ENCODE assay signal across 1 cellular context in the genomic region with DNA sequence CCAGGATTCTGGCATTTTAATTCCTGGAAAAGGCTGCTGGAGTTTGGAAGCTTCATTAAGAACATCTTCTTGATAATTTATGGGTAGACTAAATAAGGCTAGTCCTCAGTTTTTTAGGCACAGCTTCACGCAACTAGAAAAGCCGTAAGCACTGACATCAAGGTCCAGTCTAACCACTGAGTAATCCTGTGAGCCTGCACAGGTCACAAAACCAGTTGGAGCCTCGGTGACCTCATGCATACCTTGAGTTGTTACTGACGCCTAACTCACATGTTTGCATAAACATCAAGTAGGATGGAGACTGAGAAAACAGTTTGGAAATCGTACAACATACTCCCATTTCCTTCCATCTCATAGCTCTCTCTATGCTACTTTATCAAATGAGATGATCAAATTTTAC.
TF ChIP-seq lines count a peak whose summit lies in the region.

No MANE protein-coding gene starts in this region.

TF ChIP-seq in IMR-90, 13 proteins besides CTCF, POLR2A, EP300 and RAD21:
- TF ChIP-seq, protein P1, sequence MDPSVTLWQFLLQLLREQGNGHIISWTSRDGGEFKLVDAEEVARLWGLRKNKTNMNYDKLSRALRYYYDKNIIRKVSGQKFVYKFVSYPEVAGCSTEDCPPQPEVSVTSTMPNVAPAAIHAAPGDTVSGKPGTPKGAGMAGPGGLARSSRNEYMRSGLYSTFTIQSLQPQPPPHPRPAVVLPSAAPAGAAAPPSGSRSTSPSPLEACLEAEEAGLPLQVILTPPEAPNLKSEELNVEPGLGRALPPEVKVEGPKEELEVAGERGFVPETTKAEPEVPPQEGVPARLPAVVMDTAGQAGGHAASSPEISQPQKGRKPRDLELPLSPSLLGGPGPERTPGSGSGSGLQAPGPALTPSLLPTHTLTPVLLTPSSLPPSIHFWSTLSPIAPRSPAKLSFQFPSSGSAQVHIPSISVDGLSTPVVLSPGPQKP (IDR thresholded peaks at IDR 0.05; ENCODE audit: borderline replicate concordance, low read depth, low read length): no peak
- TF ChIP-seq MXI1 (IDR thresholded peaks at IDR 0.05; ENCODE audit: borderline replicate concordance, low read depth, low read length) (no peak), FOS (IDR thresholded peaks at IDR 0.05; ENCODE audit: low read depth, low read length) (peak; percentile 75), CHD1 (IDR thresholded peaks at IDR 0.05; ENCODE audit: low read depth, low read length) (no peak), SMC3 (IDR thresholded peaks at IDR 0.05; ENCODE audit: low read depth, low read length) (no peak), MAZ (IDR thresholded peaks at IDR 0.05; ENCODE audit: borderline replicate concordance, low read depth, low read length) (no peak), MAFK (IDR thresholded peaks at IDR 0.05; ENCODE audit: low read depth, low read length) (no peak), CEBPB (IDR thresholded peaks at IDR 0.05; ENCODE audit: low read depth, low read length) (peak; percentile 25; the same call in 1 of the 2 replicates), NFE2L2 (IDR thresholded peaks at IDR 0.05; ENCODE audit: low read depth, low read length) (no peak), BHLHE40 (IDR thresholded peaks at IDR 0.05; ENCODE audit: low read depth, low read length) (peak; percentile 79), RCOR1 (IDR thresholded peaks at IDR 0.05; ENCODE audit: insufficient replicate concordance, low read length) (no peak), RFX5 (IDR thresholded peaks at IDR 0.05; ENCODE audit: low read depth, low read length) (no peak)
- TF ChIP-seq, protein P2, sequence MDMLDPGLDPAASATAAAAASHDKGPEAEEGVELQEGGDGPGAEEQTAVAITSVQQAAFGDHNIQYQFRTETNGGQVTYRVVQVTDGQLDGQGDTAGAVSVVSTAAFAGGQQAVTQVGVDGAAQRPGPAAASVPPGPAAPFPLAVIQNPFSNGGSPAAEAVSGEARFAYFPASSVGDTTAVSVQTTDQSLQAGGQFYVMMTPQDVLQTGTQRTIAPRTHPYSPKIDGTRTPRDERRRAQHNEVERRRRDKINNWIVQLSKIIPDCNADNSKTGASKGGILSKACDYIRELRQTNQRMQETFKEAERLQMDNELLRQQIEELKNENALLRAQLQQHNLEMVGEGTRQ (IDR thresholded peaks at IDR 0.05; ENCODE audit: low read depth, low read length): no peak
